ENCODE assay signal across 8 cellular contexts in genomic region chr10:52308251-52309031, GRCh38. TPM values are rescaled to one million over a fixed set of nuclear protein-coding genes. Genes with fewer than 3 reads are reported as not detected.
DNase-seq lines count a peak whose midpoint lies in the region; ATAC-seq and TF ChIP-seq lines count a peak whose summit lies in the region.

No MANE protein-coding gene starts in this region.

- no peak overlapping the region for H2AK5ac ChIP-seq in mesendoderm (ENCODE audit: low read length)

- H4K5ac ChIP-seq in mesendoderm (ENCODE audit: low read length): no peak overlapping the region

- H3K4me1 ChIP-seq in HUES64 (ENCODE audit: insufficient read depth, low read length): peaks cover 6% of the 10 kb centered on the region; the same call in 1 of the 2 replicates
- H3K4me1 ChIP-seq in mesendoderm (ENCODE audit: control insufficient read depth, low read depth, low read length): no peaks in the 10 kb centered on the region
- peaks cover 0 to 12% (median 5%) of the 10 kb centered on the region in 4 donors for H3K4me1 ChIP-seq in tibial artery

- TF ChIP-seq CTCF in epithelial cell of esophagus (IDR thresholded peaks at IDR 0.05; ENCODE audit: insufficient read depth, low read depth, low read length, missing control alignments) (peak; percentile 69), tibial artery (IDR thresholded peaks at IDR 0.05) (peak; percentile 71 to 72)

- H2BK5ac ChIP-seq in mesendoderm (ENCODE audit: low read length): no peak overlapping the region

- H2BK15ac ChIP-seq in mesendoderm (replicated peaks; ENCODE audit: low read depth): no peak overlapping the region

- intact Hi-C loops in tibial artery (cut with DNase I; ENCODE audit: low total_unique reads): no loop called here

- H3K23ac ChIP-seq in mesendoderm (ENCODE audit: low read length): no peak overlapping the region

- no peaks in the 10 kb centered on the region for H3K36me3 ChIP-seq in HUES64 (ENCODE audit: insufficient read depth, low read length)
- no peaks in the 10 kb centered on the region for H3K36me3 ChIP-seq in mesendoderm (ENCODE audit: control insufficient read depth, insufficient read depth, low read length)
- H3K36me3 ChIP-seq in tibial artery: no peaks in the 10 kb centered on the region

- H3K4ac ChIP-seq in mesendoderm (ENCODE audit: low read depth, low read length): no peak overlapping the region

- H3K27me3 ChIP-seq in HUES64 (ENCODE audit: insufficient read depth, low read length) (peaks cover 52% of the 10 kb centered on the region), mesendoderm (ENCODE audit: insufficient read depth, low read length, poor library complexity) (peaks cover 1% of the 10 kb centered on the region), tibial artery (peaks cover 0 to 6% of the 10 kb centered on the region in 2 donors)

- no peaks in the 10 kb centered on the region for H3K79me2 ChIP-seq in mesendoderm (ENCODE audit: control insufficient read depth, insufficient read depth, low read length)

- peak; percentile 17 to 18 for DNase-seq in NCI-H2081 (lab: John Stamatoyannopoulos, UW)
- no peak for DNase-seq in NCI-H2081 treated with DMSO at 0.1 percent for 48 hours (lab: John Stamatoyannopoulos, UW)
- peak; percentile 74 for DNase-seq in epithelial cell of esophagus (ENCODE audit: low read depth)
- DNase-seq in mesendoderm: peak; percentile 86
- peak in 1 of 2 donors; percentile 68 for DNase-seq in tibial artery

- H3K9ac ChIP-seq in HUES64 (ENCODE audit: low read depth, low read length) (peak overlapping the region; percentile 58; the same call in 1 of the 2 replicates), mesendoderm (ENCODE audit: low read length) (peak overlapping the region; percentile 53)

- H3K27ac ChIP-seq in HUES64 (ENCODE audit: low read depth, low read length) (no peak overlapping the region), mesendoderm (ENCODE audit: low read depth, low read length) (peak overlapping the region; percentile 30), tibial artery (no peak overlapping the region)

- peak; percentile 73 for ATAC-seq in GM21528 (IDR thresholded peaks at IDR 0.05; ENCODE audit: low FRiP score, unreplicated experiment)
- peak; percentile 87 for ATAC-seq in SK-N-SH treated with all-trans-retinoic acid at 6 μM for 48 hours

- H3K56ac ChIP-seq in mesendoderm (ENCODE audit: low read length): peak overlapping the region; percentile 51

- 3% methylated on average over 39 of the region's 40 CpGs for WGBS in HUES64
- no CpG with 5 or more reads among the region's 40 CpGs for WGBS in mesendoderm (ENCODE audit: extremely low coverage, insufficient coverage, low lambda C conversion rate)

- H3K18ac ChIP-seq in mesendoderm (ENCODE audit: low read length): peak overlapping the region; percentile 62

- peak overlapping the region; percentile 68 for H3K4me3 ChIP-seq in HUES64 (ENCODE audit: low read length)
- H3K4me3 ChIP-seq in epithelial cell of esophagus (ENCODE audit: low read length): peak overlapping the region; percentile 67
- no peak overlapping the region for H3K4me3 ChIP-seq in mesendoderm (ENCODE audit: low read length)
- peak overlapping the region; percentile 41 to 45 for H3K4me3 ChIP-seq in tibial artery

- no peak overlapping the region for H4K8ac ChIP-seq in mesendoderm (ENCODE audit: low read depth, low read length)

- no peaks in the 10 kb centered on the region for H3K79me1 ChIP-seq in mesendoderm (ENCODE audit: low read length)

- no peaks in the 10 kb centered on the region for H3K9me3 ChIP-seq in HUES64 (ENCODE audit: insufficient read depth, low read depth, low read length)
- no peaks in the 10 kb centered on the region for H3K9me3 ChIP-seq in tibial artery

- H2BK120ac ChIP-seq in mesendoderm (ENCODE audit: low read depth, low read length): no peak overlapping the region

- H3K4me2 ChIP-seq in mesendoderm (ENCODE audit: low read length): peak overlapping the region; percentile 22

TF ChIP-seq in SK-N-SH treated with all-trans-retinoic acid at 6 μM for 48 hours, 23 proteins besides CTCF, POLR2A, EP300 and RAD21 (continues in another document):
- TF ChIP-seq ARNTL (CRISPR knock-in tag; IDR thresholded peaks at IDR 0.05; ENCODE audit: borderline replicate concordance, low read depth): no peak
- no peak for TF ChIP-seq CSRNP3 (CRISPR knock-in tag; IDR thresholded peaks at IDR 0.05)
- no peak for TF ChIP-seq OSR1 (CRISPR knock-in tag; IDR thresholded peaks at IDR 0.05)
- no peak for TF ChIP-seq CREB5 (CRISPR knock-in tag; IDR thresholded peaks at IDR 0.05; ENCODE audit: low read depth)
- no peak for TF ChIP-seq ZNF565 (CRISPR knock-in tag; conservative IDR thresholded peaks at IDR 0.05; ENCODE audit: low read depth)
- no peak for TF ChIP-seq BACH2 (CRISPR knock-in tag; IDR thresholded peaks at IDR 0.05; ENCODE audit: borderline replicate concordance)
- no peak for TF ChIP-seq PATZ1 (CRISPR knock-in tag; IDR thresholded peaks at IDR 0.05; ENCODE audit: borderline replicate concordance)
- TF ChIP-seq ISL1 (CRISPR knock-in tag; IDR thresholded peaks at IDR 0.05): no peak
- TF ChIP-seq ESRRG (CRISPR knock-in tag; IDR thresholded peaks at IDR 0.05): no peak
- no peak for TF ChIP-seq ZFP30 (CRISPR knock-in tag; IDR thresholded peaks at IDR 0.05)
- TF ChIP-seq RARB (CRISPR knock-in tag; IDR thresholded peaks at IDR 0.05): no peak
- TF ChIP-seq TOX (CRISPR knock-in tag; IDR thresholded peaks at IDR 0.05; ENCODE audit: borderline replicate concordance): no peak
- no peak for TF ChIP-seq TCF4 (CRISPR knock-in tag; IDR thresholded peaks at IDR 0.05; ENCODE audit: borderline replicate concordance)
- TF ChIP-seq PPARA (CRISPR knock-in tag; IDR thresholded peaks at IDR 0.05; ENCODE audit: borderline replicate concordance): no peak
- no peak for TF ChIP-seq TSHZ2 (CRISPR knock-in tag; IDR thresholded peaks at IDR 0.05)
- no peak for TF ChIP-seq ZNF70 (CRISPR knock-in tag; IDR thresholded peaks at IDR 0.05)

RNA-seq across cellular contexts. Expression of gene DKK1, which starts 5.6 kb away (rescaled TPM):
- 9.2 TPM for polyA plus RNA-seq in HUES64 (2013, experiment 1 of 2)
- polyA plus RNA-seq in HUES64 (2013, experiment 2 of 2): 12.9 TPM
- polyA plus RNA-seq in mesendoderm (2013, experiment 1 of 2): 23.1 TPM
- polyA plus RNA-seq in mesendoderm (2013, experiment 2 of 2): 19.6 TPM
